ENCODE assay signal across 11 cellular contexts in the genomic region with DNA sequence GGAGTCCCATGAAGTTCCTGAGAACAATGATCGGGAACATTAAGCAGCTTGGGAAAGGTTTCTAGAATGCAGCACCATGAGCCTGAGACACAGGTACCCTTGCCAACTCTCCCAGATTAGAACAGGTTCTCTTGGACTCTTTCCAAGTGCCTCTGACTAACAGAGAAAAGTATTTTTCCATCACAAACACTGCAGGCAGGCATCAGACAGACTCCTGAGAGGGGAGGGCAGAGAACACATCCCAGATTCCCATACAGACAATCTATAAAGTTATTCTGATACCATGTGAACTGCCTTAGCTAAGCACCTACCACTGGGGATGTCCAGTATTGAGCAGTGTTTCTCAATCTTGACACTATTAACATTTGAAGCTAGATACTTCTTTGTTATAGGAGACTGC. TPM values are rescaled to one million over a fixed set of nuclear protein-coding genes. Genes with fewer than 3 reads are reported as not detected.
DNase-seq lines count a peak whose midpoint lies in the region; ATAC-seq and TF ChIP-seq lines count a peak whose summit lies in the region.
"Had no signal": no experiment of that assay in that cellular context is flagged by ENCODE, and none has a peak within 500 bp of the region (broad histone marks: within the 10 kb centered on the region; RNA-seq: fewer than 3 reads in every experiment).

No MANE protein-coding gene starts in this region.

- H3K9ac ChIP-seq in skeletal muscle tissue (ENCODE audit: low read depth in 1 of 3, low read length in 3 of 3): no peak overlapping the region

- H3K27me3 Mint-ChIP-seq in activated T-cell treated with anti-CD3 and anti-CD28 coated beads, Interleukin-2, amount 50 U/mL, for 24 hours: no peaks in the 10 kb centered on the region
- H3K27me3 Mint-ChIP-seq: activated CD4-positive, alpha-beta T cell treated with anti-CD3 and anti-CD28 coated beads for 36 hours had no signal

- H3K9me3 Mint-ChIP-seq in activated T-cell treated with anti-CD3 and anti-CD28 coated beads, Interleukin-2, amount 50 U/mL, for 24 hours: no peaks in the 10 kb centered on the region

- ATAC-seq in heart left ventricle: peak; percentile 70 to 79 (median 76)
- ATAC-seq in GM21786 (IDR thresholded peaks at IDR 0.05; ENCODE audit: unreplicated experiment): no peak
- ATAC-seq: activated CD4-positive, alpha-beta T cell treated with anti-CD3 and anti-CD28 coated beads for 36 hours had no signal

- H3K27ac ChIP-seq in heart left ventricle (peak overlapping the region in 5 of 12 donors; percentile 12 to 48 (median 18)), skeletal muscle tissue (ENCODE audit: low read depth, low read length) (peak overlapping the region; percentile 71)

- no peaks in the 10 kb centered on the region for H3K27me3 ChIP-seq in heart left ventricle
- no peaks in the 10 kb centered on the region for H3K27me3 ChIP-seq in skeletal muscle tissue (ENCODE audit: control insufficient read depth in 3 of 3, insufficient read depth in 3 of 3, low read length in 3 of 3)

- no peak overlapping the region for H3K4me3 Mint-ChIP-seq in activated T-cell treated with anti-CD3 and anti-CD28 coated beads, Interleukin-2, amount 50 U/mL, for 24 hours
- H3K4me3 Mint-ChIP-seq: activated CD4-positive, alpha-beta T cell treated with anti-CD3 and anti-CD28 coated beads for 36 hours had no signal

- 59 to 86% (median 65%) methylated on average over 1 of the region's 1 CpG for WGBS in heart left ventricle, 4 donors

- H3K9me3 ChIP-seq in heart left ventricle (no peaks in the 10 kb centered on the region), skeletal muscle tissue (ENCODE audit: control insufficient read depth in 3 of 3, low read length in 3 of 3) (no peaks in the 10 kb centered on the region)

- peaks cover 89% of the 10 kb centered on the region for H3K36me3 Mint-ChIP-seq in activated T-cell treated with anti-CD3 and anti-CD28 coated beads, Interleukin-2, amount 50 U/mL, for 24 hours (ENCODE audit: low read depth)

- no peak overlapping the region for H3K27ac Mint-ChIP-seq in activated T-cell treated with anti-CD3 and anti-CD28 coated beads, Interleukin-2, amount 50 U/mL, for 24 hours
- H3K27ac Mint-ChIP-seq: activated CD4-positive, alpha-beta T cell treated with anti-CD3 and anti-CD28 coated beads for 36 hours had no signal

- intact Hi-C loops in heart left ventricle (cut with DNase I): no loop called here

- H3K36me3 ChIP-seq in heart left ventricle (peaks cover 0 to 58% (median 27%) of the 10 kb centered on the region in 9 donors), skeletal muscle tissue (ENCODE audit: control insufficient read depth in 3 of 3, insufficient read depth in 3 of 3, low read length in 3 of 3) (peaks cover 0 to 12% (median 10%) of the 10 kb centered on the region in 3 donors)

- no peaks in the 10 kb centered on the region for H3K4me1 Mint-ChIP-seq in activated T-cell treated with anti-CD3 and anti-CD28 coated beads, Interleukin-2, amount 50 U/mL, for 24 hours (ENCODE audit: low read depth)
- H3K4me1 Mint-ChIP-seq: activated CD4-positive, alpha-beta T cell treated with anti-CD3 and anti-CD28 coated beads for 36 hours had no signal

- no peak for TF ChIP-seq CTCF in heart left ventricle (IDR thresholded peaks at IDR 0.05)

- H3K4me1 ChIP-seq in heart left ventricle (peaks cover 0 to 16% (median 4%) of the 10 kb centered on the region in 12 donors), skeletal muscle tissue (ENCODE audit: control insufficient read depth in 3 of 3, insufficient read depth in 3 of 3, low read length in 3 of 3) (peaks cover 12 to 28% (median 12%) of the 10 kb centered on the region in 3 donors)

- TF ChIP-seq POLR2A in heart left ventricle (IDR thresholded peaks at IDR 0.05): no peak

- H3K4me3 ChIP-seq in heart left ventricle (no peak overlapping the region), skeletal muscle tissue (ENCODE audit: low read length in 3 of 3) (no peak overlapping the region)

- DNase-seq in HPDE6-E6E7 (ENCODE audit: extremely low spot score): peak; percentile 28
- DNase-seq in amniotic epithelial cell (ENCODE audit: low read depth): peak; percentile 24
- peak in 1 of 5 donors; percentile 40 for DNase-seq in heart left ventricle
- no peak for DNase-seq in activated T-cell treated with anti-CD3 and anti-CD28 coated beads, Interleukin-2, amount 50 U/mL, for 24 hours
- no peak for DNase-seq in GF-D8 (lab: John Stamatoyannopoulos, UW)
- no peak for DNase-seq in SKM-1 (lab: John Stamatoyannopoulos, UW; ENCODE audit: unreplicated experiment)
- DNase-seq: activated CD4-positive, alpha-beta T cell treated with anti-CD3 and anti-CD28 coated beads for 36 hours; DMS153; Karpas-422 had no signal

RNA-seq across cellular contexts. Expression of a gene that starts 27.3 kb away (rescaled TPM):
- total RNA-seq in heart left ventricle: 10 to 100 TPM; 11.6 to 26.4 (median 22.1) TPM
- polyA plus RNA-seq in heart left ventricle: 10 to 100 TPM; 16.0 to 55.0 TPM
- 16.2 TPM for total RNA-seq in skeletal muscle tissue

Comparison
In these comparisons a context has a peak if more than half of its experiments do, and no peak if none do; other contexts are left out.
1. DNase-seq: peak in HPDE6-E6E7 (single experiment) and amniotic epithelial cell (single experiment); none in activated T-cell treated with anti-CD3 and anti-CD28 coated beads, Interleukin-2, amount 50 U/mL, for 24 hours (single experiment), GF-D8 (single experiment) and SKM-1 (single experiment).